ENCODE assay signal across 11 cellular contexts in the genomic region with DNA sequence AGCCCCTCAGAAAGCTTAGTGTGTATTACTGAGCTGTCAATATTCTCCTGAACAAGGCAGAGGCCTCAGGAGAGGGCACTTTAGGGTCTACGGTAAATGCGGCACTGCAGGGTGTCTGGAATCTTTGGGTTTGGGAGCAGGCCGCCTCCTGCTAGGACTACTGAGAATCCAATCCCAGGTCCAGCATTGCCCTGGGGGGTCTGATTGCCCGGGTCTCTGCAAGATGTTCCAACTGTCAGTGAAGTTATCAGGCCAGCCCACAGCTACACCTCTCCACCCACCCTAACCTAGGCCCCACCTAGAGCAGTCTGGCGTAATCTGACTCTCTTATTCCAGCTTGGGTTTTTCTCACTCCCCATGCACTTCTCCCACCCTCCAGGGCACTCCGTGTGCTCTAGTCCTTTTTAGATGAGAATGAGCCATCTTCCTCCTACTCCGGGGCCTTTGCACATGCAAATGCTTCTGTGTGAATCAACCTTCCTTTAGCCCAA. TPM values are rescaled to one million over a fixed set of nuclear protein-coding genes. Genes with fewer than 3 reads are reported as not detected.
DNase-seq lines count a peak whose midpoint lies in the region; ATAC-seq, FAIRE-seq and TF ChIP-seq lines count a peak whose summit lies in the region.
"Had no signal": no experiment of that assay in that cellular context is flagged by ENCODE, and none has a peak within 500 bp of the region (broad histone marks: within the 10 kb centered on the region; RNA-seq: fewer than 3 reads in every experiment).

No MANE protein-coding gene starts in this region.

- H3K36me3 ChIP-seq in keratinocyte (ENCODE audit: control insufficient read depth in 2 of 2, extremely low read depth in 1 of 2, insufficient read depth in 2 of 2, low read length in 2 of 2) (peaks cover 5 to 6% of the 10 kb centered on the region in 2 experiments), subcutaneous abdominal adipose tissue (ENCODE audit: control insufficient read depth in 5 of 5, insufficient read depth in 5 of 5, low read length in 5 of 5) (no peaks in the 10 kb centered on the region)

- H3K9ac ChIP-seq in keratinocyte (ENCODE audit: control insufficient read depth, extremely low read depth, insufficient read depth, low read length) (no peak overlapping the region), subcutaneous abdominal adipose tissue (ENCODE audit: low read length in 5 of 5) (peak overlapping the region in 1 of 5 donors; percentile 7)

- FAIRE-seq in keratinocyte (lab: Jason Lieb, UNC) = no peak

- dilution Hi-C loops in keratinocyte (cut with MboI; ENCODE audit: extremely low pct_ligation_motif_present, low sequenced_read_pairs) = no loop called here

- no peaks in the 10 kb centered on the region for H3K9me1 ChIP-seq in keratinocyte (ENCODE audit: control insufficient read depth, extremely low read depth, insufficient read depth, low read length)

- H3K36me3 Mint-ChIP-seq in T-helper 1 cell treated with Interleukin-12 subunit alpha and Interleukin-12 subunit beta and Interleukin-4 antibody, amounts not matched to agents 30 μg/mL and 1 μg/mL, for 36 hours (ENCODE audit: low read depth) = peaks cover 22% of the 10 kb centered on the region
- peaks cover 13 to 21% of the 10 kb centered on the region in 2 donors for H3K36me3 Mint-ChIP-seq in activated T-cell treated with anti-CD3 and anti-CD28 coated beads, Interleukin-2, amount 50 U/mL, for 72 hours (ENCODE audit: insufficient read depth in 2 of 2)

- no peaks in the 10 kb centered on the region for H3K27me3 Mint-ChIP-seq in T-helper 1 cell treated with Interleukin-12 subunit alpha and Interleukin-12 subunit beta and Interleukin-4 antibody, amounts not matched to agents 30 μg/mL and 1 μg/mL, for 36 hours (ENCODE audit: low read depth)
- no peaks in the 10 kb centered on the region for H3K27me3 Mint-ChIP-seq in activated T-cell treated with anti-CD3 and anti-CD28 coated beads, Interleukin-2, amount 50 U/mL, for 72 hours (ENCODE audit: low read depth)

- DNase-seq in T-helper 1 cell = no peak
- DNase-seq in activated T-cell treated with anti-CD3 and anti-CD28 coated beads, Interleukin-2, amount 50 U/mL, for 72 hours = no peak
- no peak for DNase-seq in keratinocyte (ENCODE audit: low read depth, low spot score)
- DNase-seq: 8988T; kidney glomerular epithelial cell; NK-92 treated with Interleukin-12 subunit alpha and Interleukin-12 subunit beta, amount 100 ng/mL, for 24 hours had no signal

- H3K27ac ChIP-seq in keratinocyte (ENCODE audit: control insufficient read depth, insufficient read depth, low read length) (peak overlapping the region; percentile 12), subcutaneous abdominal adipose tissue (ENCODE audit: low read depth, low read length) (peak overlapping the region; percentile 100)

- peaks cover 26% of the 10 kb centered on the region for H3K79me2 ChIP-seq in keratinocyte (ENCODE audit: control insufficient read depth, insufficient read depth, low read length)

- H3K27ac Mint-ChIP-seq in T-helper 1 cell treated with Interleukin-12 subunit alpha and Interleukin-12 subunit beta and Interleukin-4 antibody, amounts not matched to agents 30 μg/mL and 1 μg/mL, for 36 hours = peak overlapping the region; percentile 71
- H3K27ac Mint-ChIP-seq in activated T-cell treated with anti-CD3 and anti-CD28 coated beads, Interleukin-2, amount 50 U/mL, for 72 hours = peak overlapping the region; percentile 93

- H3K4me2 ChIP-seq in keratinocyte (ENCODE audit: control insufficient read depth, extremely low read depth, insufficient read depth, low read depth, low read length) = peak overlapping the region; percentile 8

- H3K4me3 ChIP-seq in keratinocyte (ENCODE audit: control insufficient read depth in 2 of 3, extremely low read depth in 1 of 3, insufficient read depth in 2 of 3, low read depth in 1 of 3, low read length in 3 of 3) (no peak overlapping the region), subcutaneous abdominal adipose tissue (ENCODE audit: low read depth in 1 of 5, low read length in 5 of 5) (no peak overlapping the region)

- no peak overlapping the region for H3K4me3 Mint-ChIP-seq in T-helper 1 cell treated with Interleukin-12 subunit alpha and Interleukin-12 subunit beta and Interleukin-4 antibody, amounts not matched to agents 30 μg/mL and 1 μg/mL, for 36 hours
- peak overlapping the region; percentile 91 to 96 for H3K4me3 Mint-ChIP-seq in activated T-cell treated with anti-CD3 and anti-CD28 coated beads, Interleukin-2, amount 50 U/mL, for 72 hours

- H4K20me1 ChIP-seq in keratinocyte (ENCODE audit: control insufficient read depth, extremely low read depth, insufficient read depth, low read length) = peaks cover 6% of the 10 kb centered on the region

- H2AFZ ChIP-seq in keratinocyte (ENCODE audit: control insufficient read depth, low read length) = peak overlapping the region; percentile 26

- TF ChIP-seq CTCF in keratinocyte (optimal IDR thresholded peaks at IDR 0.05 in 1 of 3, IDR thresholded peaks at IDR 0.05 in 1 of 3, conservative IDR thresholded peaks at IDR 0.05 in 1 of 3; ENCODE audit: extremely low read depth in 1 of 3, insufficient read depth in 2 of 3, low read length in 3 of 3) = no peak

- H3K9me3 Mint-ChIP-seq in T-helper 1 cell treated with Interleukin-12 subunit alpha and Interleukin-12 subunit beta and Interleukin-4 antibody, amounts not matched to agents 30 μg/mL and 1 μg/mL, for 36 hours = peaks cover 25% of the 10 kb centered on the region
- H3K9me3 Mint-ChIP-seq in activated T-cell treated with anti-CD3 and anti-CD28 coated beads, Interleukin-2, amount 50 U/mL, for 72 hours = peaks cover 7 to 10% of the 10 kb centered on the region in 2 donors

- H3K27me3 ChIP-seq in keratinocyte (ENCODE audit: control insufficient read depth, extremely low read depth, insufficient read depth, low read length) = no peaks in the 10 kb centered on the region
- no peaks in the 10 kb centered on the region for H3K27me3 ChIP-seq in subcutaneous abdominal adipose tissue (ENCODE audit: control insufficient read depth in 5 of 5, insufficient read depth in 4 of 5, low read length in 5 of 5)

- no peaks in the 10 kb centered on the region for H3K9me3 ChIP-seq in keratinocyte (ENCODE audit: control insufficient read depth, low read depth, low read length)
- H3K9me3 ChIP-seq in subcutaneous abdominal adipose tissue (ENCODE audit: control insufficient read depth in 5 of 5, low read length in 5 of 5) = no peaks in the 10 kb centered on the region

- H3K4me1 Mint-ChIP-seq in T-helper 1 cell treated with Interleukin-12 subunit alpha and Interleukin-12 subunit beta and Interleukin-4 antibody, amounts not matched to agents 30 μg/mL and 1 μg/mL, for 36 hours (ENCODE audit: low read depth) = peaks cover 34% of the 10 kb centered on the region
- H3K4me1 Mint-ChIP-seq in activated T-cell treated with anti-CD3 and anti-CD28 coated beads, Interleukin-2, amount 50 U/mL, for 72 hours (ENCODE audit: low read depth) = peaks cover 74% of the 10 kb centered on the region

- peaks cover 21% of the 10 kb centered on the region for H3K4me1 ChIP-seq in keratinocyte (ENCODE audit: control insufficient read depth, extremely low read depth, insufficient read depth, low read length)
- peaks cover 4 to 20% (median 18%) of the 10 kb centered on the region in 5 donors for H3K4me1 ChIP-seq in subcutaneous abdominal adipose tissue (ENCODE audit: control insufficient read depth in 5 of 5, insufficient read depth in 5 of 5, low read length in 5 of 5)

- no peak for ATAC-seq in activated T-cell treated with anti-CD3 and anti-CD28 coated beads, Interleukin-2, amount 50 U/mL, for 72 hours (replicated peaks in 1 of 2)
- no peak for ATAC-seq in GM21423 (IDR thresholded peaks at IDR 0.05; ENCODE audit: unreplicated experiment)
- ATAC-seq in HG02981 (IDR thresholded peaks at IDR 0.05; ENCODE audit: unreplicated experiment) = no peak
- ATAC-seq in GM19328 (IDR thresholded peaks at IDR 0.05; ENCODE audit: unreplicated experiment) = no peak

RNA-seq across cellular contexts. Expression of a gene that starts 4.4 kb away (rescaled TPM):
- 10 to 100 TPM; 95.0 TPM for total RNA-seq in activated T-cell treated with anti-CD3 and anti-CD28 coated beads, Interleukin-2, amount 50 U/mL, for 72 hours
- 66.9 to 142 TPM (median 85.2 TPM) in 3 replicates for polyA plus RNA-seq in keratinocyte
- 58.4 TPM for polyA plus RNA-seq in keratinocyte (2011; ENCODE audit: low read depth)
- polyA plus RNA-seq in keratinocyte (2011; cell fraction: cytosol; rRNA removed) = 118 and 212 TPM in 2 replicates
- polyA plus RNA-seq in keratinocyte (2011; cell fraction: nucleus; rRNA removed) = 311 and 342 TPM in 2 replicates
- polyA plus RNA-seq in keratinocyte (2012; ENCODE audit: low replicate concordance) = 176 and 280 TPM in 2 replicates
- polyA minus RNA-seq in keratinocyte = 45.4 to 273 TPM (median 50.6 TPM) in 3 replicates
- 802 TPM for polyA minus RNA-seq in keratinocyte (2011; cell fraction: cytosol; rRNA and poly(A)+ RNA removed)
- polyA minus RNA-seq in keratinocyte (2011; cell fraction: nucleus; rRNA and poly(A)+ RNA removed) = 213 and 226 TPM in 2 replicates
